In the genomic region with DNA sequence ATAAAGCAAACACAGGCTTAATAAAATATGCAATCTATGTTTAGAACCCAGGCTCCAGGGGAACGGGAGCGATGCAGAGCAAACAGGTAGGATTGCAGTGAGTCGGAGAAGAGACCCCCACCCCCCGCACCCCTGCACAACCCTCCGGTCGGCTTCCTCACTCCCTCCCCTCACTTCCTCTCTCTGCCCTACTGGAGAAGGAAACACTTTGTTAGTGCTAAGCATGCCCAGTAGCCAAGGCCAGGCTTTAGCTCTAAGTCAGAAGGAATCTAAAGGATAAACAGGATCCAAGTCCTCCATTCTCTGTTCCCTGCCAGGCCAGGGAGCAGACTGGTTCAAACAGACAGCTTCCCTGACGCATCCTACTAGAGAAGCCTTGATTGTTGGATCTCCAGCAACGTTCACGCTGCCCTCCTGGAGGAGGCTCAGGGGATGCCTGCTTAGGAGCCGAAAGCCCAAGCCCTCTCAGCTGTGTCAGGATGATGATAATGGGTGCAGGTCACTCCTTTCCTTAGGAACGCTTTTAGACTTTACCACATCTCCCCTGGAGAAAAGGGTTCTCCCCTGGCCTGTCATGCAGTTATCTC, we compare ENCODE assay signal across 1 cellular context.
TF ChIP-seq lines count a peak whose summit lies in the region.

No MANE protein-coding gene starts in this region.

TF ChIP-seq in GM23338, 12 proteins besides CTCF, POLR2A, EP300 and RAD21:
- no peak for TF ChIP-seq CREB1 (CRISPR knock-in tag; IDR thresholded peaks at IDR 0.05; ENCODE audit: low read depth)
- no peak for TF ChIP-seq ZNF331 (CRISPR knock-in tag; IDR thresholded peaks at IDR 0.05; ENCODE audit: low read depth)
- no peak for TF ChIP-seq ZNF114 (CRISPR knock-in tag; IDR thresholded peaks at IDR 0.05)
- TF ChIP-seq EZH2phosphoT487 (IDR thresholded peaks at IDR 0.05; ENCODE audit: unreplicated experiment): no peak
- TF ChIP-seq JUNB (IDR thresholded peaks at IDR 0.05; ENCODE audit: unreplicated experiment): no peak
- TF ChIP-seq POLR2AphosphoS5 (IDR thresholded peaks at IDR 0.05; ENCODE audit: low read depth): no peak
- TF ChIP-seq STAT1 (IDR thresholded peaks at IDR 0.05; ENCODE audit: unreplicated experiment): no peak
- no peak for TF ChIP-seq REST (IDR thresholded peaks at IDR 0.05; ENCODE audit: unreplicated experiment)
- TF ChIP-seq, protein P1, sequence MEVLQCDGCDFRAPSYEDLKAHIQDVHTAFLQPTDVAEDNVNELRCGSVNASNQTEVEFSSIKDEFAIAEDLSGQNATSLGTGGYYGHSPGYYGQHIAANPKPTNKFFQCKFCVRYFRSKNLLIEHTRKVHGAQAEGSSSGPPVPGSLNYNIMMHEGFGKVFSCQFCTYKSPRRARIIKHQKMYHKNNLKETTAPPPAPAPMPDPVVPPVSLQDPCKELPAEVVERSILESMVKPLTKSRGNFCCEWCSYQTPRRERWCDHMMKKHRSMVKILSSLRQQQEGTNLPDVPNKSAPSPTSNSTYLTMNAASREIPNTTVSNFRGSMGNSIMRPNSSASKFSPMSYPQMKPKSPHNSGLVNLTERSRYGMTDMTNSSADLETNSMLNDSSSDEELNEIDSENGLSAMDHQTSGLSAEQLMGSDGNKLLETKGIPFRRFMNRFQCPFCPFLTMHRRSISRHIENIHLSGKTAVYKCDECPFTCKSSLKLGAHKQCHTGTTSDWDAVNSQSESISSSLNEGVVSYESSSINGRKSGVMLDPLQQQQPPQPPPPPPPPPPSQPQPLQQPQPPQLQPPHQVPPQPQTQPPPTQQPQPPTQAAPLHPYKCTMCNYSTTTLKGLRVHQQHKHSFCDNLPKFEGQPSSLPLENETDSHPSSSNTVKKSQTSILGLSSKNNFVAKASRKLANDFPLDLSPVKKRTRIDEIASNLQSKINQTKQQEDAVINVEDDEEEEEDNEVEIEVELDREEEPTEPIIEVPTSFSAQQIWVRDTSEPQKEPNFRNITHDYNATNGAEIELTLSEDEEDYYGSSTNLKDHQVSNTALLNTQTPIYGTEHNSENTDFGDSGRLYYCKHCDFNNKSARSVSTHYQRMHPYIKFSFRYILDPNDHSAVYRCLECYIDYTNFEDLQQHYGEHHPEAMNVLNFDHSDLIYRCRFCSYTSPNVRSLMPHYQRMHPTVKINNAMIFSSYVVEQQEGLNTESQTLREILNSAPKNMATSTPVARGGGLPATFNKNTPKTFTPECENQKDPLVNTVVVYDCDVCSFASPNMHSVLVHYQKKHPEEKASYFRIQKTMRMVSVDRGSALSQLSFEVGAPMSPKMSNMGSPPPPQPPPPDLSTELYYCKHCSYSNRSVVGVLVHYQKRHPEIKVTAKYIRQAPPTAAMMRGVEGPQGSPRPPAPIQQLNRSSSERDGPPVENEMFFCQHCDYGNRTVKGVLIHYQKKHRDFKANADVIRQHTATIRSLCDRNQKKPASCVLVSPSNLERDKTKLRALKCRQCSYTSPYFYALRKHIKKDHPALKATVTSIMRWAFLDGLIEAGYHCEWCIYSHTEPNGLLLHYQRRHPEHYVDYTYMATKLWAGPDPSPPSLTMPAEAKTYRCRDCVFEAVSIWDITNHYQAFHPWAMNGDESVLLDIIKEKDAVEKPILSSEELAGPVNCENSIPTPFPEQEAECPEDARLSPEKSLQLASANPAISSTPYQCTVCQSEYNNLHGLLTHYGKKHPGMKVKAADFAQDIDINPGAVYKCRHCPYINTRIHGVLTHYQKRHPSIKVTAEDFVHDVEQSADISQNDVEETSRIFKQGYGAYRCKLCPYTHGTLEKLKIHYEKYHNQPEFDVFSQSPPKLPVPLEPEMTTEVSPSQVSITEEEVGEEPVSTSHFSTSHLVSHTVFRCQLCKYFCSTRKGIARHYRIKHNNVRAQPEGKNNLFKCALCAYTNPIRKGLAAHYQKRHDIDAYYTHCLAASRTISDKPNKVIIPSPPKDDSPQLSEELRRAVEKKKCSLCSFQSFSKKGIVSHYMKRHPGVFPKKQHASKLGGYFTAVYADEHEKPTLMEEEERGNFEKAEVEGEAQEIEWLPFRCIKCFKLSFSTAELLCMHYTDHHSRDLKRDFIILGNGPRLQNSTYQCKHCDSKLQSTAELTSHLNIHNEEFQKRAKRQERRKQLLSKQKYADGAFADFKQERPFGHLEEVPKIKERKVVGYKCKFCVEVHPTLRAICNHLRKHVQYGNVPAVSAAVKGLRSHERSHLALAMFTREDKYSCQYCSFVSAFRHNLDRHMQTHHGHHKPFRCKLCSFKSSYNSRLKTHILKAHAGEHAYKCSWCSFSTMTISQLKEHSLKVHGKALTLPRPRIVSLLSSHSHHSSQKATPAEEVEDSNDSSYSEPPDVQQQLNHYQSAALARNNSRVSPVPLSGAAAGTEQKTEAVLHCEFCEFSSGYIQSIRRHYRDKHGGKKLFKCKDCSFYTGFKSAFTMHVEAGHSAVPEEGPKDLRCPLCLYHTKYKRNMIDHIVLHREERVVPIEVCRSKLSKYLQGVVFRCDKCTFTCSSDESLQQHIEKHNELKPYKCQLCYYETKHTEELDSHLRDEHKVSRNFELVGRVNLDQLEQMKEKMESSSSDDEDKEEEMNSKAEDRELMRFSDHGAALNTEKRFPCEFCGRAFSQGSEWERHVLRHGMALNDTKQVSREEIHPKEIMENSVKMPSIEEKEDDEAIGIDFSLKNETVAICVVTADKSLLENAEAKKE (CRISPR knock-in tag; IDR thresholded peaks at IDR 0.05): no peak
- TF ChIP-seq EZH2 (IDR thresholded peaks at IDR 0.05; ENCODE audit: low read depth, unreplicated experiment): no peak
- no peak for TF ChIP-seq ETS1 (IDR thresholded peaks at IDR 0.05)
- no peak for TF ChIP-seq NANOG (IDR thresholded peaks at IDR 0.05; ENCODE audit: borderline replicate concordance)
